ENCODE assay signal across 3 cellular contexts in the genomic region with DNA sequence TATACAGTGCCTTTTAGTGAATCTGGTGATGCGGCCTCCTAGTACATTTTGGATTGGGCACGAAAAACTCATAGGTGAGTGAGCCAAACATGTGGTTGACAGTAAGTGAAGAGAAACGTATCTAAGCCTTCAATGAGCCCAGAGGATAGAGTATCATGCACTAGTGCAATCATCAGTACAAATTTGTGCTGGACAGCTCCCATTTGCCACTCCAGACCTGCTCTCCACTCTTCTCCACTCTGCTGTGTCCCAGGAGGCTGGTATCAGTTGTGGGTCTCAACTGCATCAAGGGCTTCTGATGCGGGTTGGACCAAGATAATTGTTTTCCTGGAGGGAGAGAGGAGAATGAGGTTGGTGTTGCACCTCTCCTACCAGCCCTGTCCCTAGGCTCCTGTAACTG.
TF ChIP-seq lines count a peak whose summit lies in the region.

No MANE protein-coding gene starts in this region.

TF ChIP-seq in GM23338, 12 proteins besides CTCF, POLR2A, EP300 and RAD21:
- TF ChIP-seq, protein P1, sequence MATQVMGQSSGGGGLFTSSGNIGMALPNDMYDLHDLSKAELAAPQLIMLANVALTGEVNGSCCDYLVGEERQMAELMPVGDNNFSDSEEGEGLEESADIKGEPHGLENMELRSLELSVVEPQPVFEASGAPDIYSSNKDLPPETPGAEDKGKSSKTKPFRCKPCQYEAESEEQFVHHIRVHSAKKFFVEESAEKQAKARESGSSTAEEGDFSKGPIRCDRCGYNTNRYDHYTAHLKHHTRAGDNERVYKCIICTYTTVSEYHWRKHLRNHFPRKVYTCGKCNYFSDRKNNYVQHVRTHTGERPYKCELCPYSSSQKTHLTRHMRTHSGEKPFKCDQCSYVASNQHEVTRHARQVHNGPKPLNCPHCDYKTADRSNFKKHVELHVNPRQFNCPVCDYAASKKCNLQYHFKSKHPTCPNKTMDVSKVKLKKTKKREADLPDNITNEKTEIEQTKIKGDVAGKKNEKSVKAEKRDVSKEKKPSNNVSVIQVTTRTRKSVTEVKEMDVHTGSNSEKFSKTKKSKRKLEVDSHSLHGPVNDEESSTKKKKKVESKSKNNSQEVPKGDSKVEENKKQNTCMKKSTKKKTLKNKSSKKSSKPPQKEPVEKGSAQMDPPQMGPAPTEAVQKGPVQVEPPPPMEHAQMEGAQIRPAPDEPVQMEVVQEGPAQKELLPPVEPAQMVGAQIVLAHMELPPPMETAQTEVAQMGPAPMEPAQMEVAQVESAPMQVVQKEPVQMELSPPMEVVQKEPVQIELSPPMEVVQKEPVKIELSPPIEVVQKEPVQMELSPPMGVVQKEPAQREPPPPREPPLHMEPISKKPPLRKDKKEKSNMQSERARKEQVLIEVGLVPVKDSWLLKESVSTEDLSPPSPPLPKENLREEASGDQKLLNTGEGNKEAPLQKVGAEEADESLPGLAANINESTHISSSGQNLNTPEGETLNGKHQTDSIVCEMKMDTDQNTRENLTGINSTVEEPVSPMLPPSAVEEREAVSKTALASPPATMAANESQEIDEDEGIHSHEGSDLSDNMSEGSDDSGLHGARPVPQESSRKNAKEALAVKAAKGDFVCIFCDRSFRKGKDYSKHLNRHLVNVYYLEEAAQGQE (IDR thresholded peaks at IDR 0.05; ENCODE audit: unreplicated experiment) = peak; percentile 63
- no peak for TF ChIP-seq CREB1 (CRISPR knock-in tag; IDR thresholded peaks at IDR 0.05; ENCODE audit: low read depth)
- no peak for TF ChIP-seq NANOG (IDR thresholded peaks at IDR 0.05; ENCODE audit: borderline replicate concordance)

TF ChIP-seq in SK-N-SH treated with all-trans-retinoic acid at 6 μM for 48 hours, 23 proteins besides CTCF, POLR2A, EP300 and RAD21 (continued from another document):
- no peak for TF ChIP-seq TCF4 (CRISPR knock-in tag; IDR thresholded peaks at IDR 0.05; ENCODE audit: borderline replicate concordance)
- TF ChIP-seq ARNTL (CRISPR knock-in tag; IDR thresholded peaks at IDR 0.05; ENCODE audit: borderline replicate concordance, low read depth) = no peak
- no peak for TF ChIP-seq ISL1 (CRISPR knock-in tag; IDR thresholded peaks at IDR 0.05)
- TF ChIP-seq SNAI2 (CRISPR knock-in tag; IDR thresholded peaks at IDR 0.05) = no peak
- TF ChIP-seq ZC3H10 (CRISPR knock-in tag; IDR thresholded peaks at IDR 0.05) = no peak
- no peak for TF ChIP-seq ZNF565 (CRISPR knock-in tag; conservative IDR thresholded peaks at IDR 0.05; ENCODE audit: low read depth)
- no peak for TF ChIP-seq CSRNP3 (CRISPR knock-in tag; IDR thresholded peaks at IDR 0.05)
- no peak for TF ChIP-seq GLIS3 (CRISPR knock-in tag; IDR thresholded peaks at IDR 0.05)
- TF ChIP-seq TOX (CRISPR knock-in tag; IDR thresholded peaks at IDR 0.05; ENCODE audit: borderline replicate concordance) = no peak
- TF ChIP-seq, protein P2, sequence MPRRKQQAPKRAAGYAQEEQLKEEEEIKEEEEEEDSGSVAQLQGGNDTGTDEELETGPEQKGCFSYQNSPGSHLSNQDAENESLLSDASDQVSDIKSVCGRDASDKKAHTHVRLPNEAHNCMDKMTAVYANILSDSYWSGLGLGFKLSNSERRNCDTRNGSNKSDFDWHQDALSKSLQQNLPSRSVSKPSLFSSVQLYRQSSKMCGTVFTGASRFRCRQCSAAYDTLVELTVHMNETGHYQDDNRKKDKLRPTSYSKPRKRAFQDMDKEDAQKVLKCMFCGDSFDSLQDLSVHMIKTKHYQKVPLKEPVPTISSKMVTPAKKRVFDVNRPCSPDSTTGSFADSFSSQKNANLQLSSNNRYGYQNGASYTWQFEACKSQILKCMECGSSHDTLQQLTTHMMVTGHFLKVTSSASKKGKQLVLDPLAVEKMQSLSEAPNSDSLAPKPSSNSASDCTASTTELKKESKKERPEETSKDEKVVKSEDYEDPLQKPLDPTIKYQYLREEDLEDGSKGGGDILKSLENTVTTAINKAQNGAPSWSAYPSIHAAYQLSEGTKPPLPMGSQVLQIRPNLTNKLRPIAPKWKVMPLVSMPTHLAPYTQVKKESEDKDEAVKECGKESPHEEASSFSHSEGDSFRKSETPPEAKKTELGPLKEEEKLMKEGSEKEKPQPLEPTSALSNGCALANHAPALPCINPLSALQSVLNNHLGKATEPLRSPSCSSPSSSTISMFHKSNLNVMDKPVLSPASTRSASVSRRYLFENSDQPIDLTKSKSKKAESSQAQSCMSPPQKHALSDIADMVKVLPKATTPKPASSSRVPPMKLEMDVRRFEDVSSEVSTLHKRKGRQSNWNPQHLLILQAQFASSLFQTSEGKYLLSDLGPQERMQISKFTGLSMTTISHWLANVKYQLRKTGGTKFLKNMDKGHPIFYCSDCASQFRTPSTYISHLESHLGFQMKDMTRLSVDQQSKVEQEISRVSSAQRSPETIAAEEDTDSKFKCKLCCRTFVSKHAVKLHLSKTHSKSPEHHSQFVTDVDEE (CRISPR knock-in tag; IDR thresholded peaks at IDR 0.05) = no peak
- no peak for TF ChIP-seq ZFP3 (CRISPR knock-in tag; IDR thresholded peaks at IDR 0.05)
- TF ChIP-seq, protein P3, sequence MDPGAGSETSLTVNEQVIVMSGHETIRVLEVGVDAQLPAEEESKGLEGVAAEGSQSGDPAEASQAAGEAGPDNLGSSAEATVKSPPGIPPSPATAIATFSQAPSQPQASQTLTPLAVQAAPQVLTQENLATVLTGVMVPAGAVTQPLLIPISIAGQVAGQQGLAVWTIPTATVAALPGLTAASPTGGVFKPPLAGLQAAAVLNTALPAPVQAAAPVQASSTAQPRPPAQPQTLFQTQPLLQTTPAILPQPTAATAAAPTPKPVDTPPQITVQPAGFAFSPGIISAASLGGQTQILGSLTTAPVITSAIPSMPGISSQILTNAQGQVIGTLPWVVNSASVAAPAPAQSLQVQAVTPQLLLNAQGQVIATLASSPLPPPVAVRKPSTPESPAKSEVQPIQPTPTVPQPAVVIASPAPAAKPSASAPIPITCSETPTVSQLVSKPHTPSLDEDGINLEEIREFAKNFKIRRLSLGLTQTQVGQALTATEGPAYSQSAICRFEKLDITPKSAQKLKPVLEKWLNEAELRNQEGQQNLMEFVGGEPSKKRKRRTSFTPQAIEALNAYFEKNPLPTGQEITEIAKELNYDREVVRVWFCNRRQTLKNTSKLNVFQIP (CRISPR knock-in tag; IDR thresholded peaks at IDR 0.05; ENCODE audit: borderline replicate concordance, low read depth) = no peak
- no peak for TF ChIP-seq ESRRG (CRISPR knock-in tag; IDR thresholded peaks at IDR 0.05)
- no peak for TF ChIP-seq ZNF70 (CRISPR knock-in tag; IDR thresholded peaks at IDR 0.05)
- no peak for TF ChIP-seq OSR1 (CRISPR knock-in tag; IDR thresholded peaks at IDR 0.05)
- TF ChIP-seq ZFP30 (CRISPR knock-in tag; IDR thresholded peaks at IDR 0.05) = no peak
TF ChIP-seq in SK-N-SH treated with all-trans-retinoic acid at 6 μM for 48 hours: peak in this region for 0.

TF ChIP-seq in WTC11, 78 proteins besides CTCF, POLR2A, EP300 and RAD21 (continued from another document and continues in another):
- TF ChIP-seq, protein P4, sequence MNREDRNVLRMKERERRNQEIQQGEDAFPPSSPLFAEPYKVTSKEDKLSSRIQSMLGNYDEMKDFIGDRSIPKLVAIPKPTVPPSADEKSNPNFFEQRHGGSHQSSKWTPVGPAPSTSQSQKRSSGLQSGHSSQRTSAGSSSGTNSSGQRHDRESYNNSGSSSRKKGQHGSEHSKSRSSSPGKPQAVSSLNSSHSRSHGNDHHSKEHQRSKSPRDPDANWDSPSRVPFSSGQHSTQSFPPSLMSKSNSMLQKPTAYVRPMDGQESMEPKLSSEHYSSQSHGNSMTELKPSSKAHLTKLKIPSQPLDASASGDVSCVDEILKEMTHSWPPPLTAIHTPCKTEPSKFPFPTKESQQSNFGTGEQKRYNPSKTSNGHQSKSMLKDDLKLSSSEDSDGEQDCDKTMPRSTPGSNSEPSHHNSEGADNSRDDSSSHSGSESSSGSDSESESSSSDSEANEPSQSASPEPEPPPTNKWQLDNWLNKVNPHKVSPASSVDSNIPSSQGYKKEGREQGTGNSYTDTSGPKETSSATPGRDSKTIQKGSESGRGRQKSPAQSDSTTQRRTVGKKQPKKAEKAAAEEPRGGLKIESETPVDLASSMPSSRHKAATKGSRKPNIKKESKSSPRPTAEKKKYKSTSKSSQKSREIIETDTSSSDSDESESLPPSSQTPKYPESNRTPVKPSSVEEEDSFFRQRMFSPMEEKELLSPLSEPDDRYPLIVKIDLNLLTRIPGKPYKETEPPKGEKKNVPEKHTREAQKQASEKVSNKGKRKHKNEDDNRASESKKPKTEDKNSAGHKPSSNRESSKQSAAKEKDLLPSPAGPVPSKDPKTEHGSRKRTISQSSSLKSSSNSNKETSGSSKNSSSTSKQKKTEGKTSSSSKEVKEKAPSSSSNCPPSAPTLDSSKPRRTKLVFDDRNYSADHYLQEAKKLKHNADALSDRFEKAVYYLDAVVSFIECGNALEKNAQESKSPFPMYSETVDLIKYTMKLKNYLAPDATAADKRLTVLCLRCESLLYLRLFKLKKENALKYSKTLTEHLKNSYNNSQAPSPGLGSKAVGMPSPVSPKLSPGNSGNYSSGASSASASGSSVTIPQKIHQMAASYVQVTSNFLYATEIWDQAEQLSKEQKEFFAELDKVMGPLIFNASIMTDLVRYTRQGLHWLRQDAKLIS (CRISPR knock-in tag; IDR thresholded peaks at IDR 0.05; ENCODE audit: borderline replicate concordance) = no peak
- TF ChIP-seq RORB (CRISPR knock-in tag; IDR thresholded peaks at IDR 0.05) = no peak
- TF ChIP-seq TEAD4 (CRISPR knock-in tag; IDR thresholded peaks at IDR 0.05) = no peak
- TF ChIP-seq ATF3 (CRISPR knock-in tag; conservative IDR thresholded peaks at IDR 0.05) = no peak
- TF ChIP-seq HMGA2 (CRISPR knock-in tag; IDR thresholded peaks at IDR 0.05) = no peak
- TF ChIP-seq ZNF281 (CRISPR knock-in tag; IDR thresholded peaks at IDR 0.05) = no peak
- TF ChIP-seq MLX (CRISPR knock-in tag; IDR thresholded peaks at IDR 0.05) = no peak
- TF ChIP-seq EMX1 (CRISPR knock-in tag; IDR thresholded peaks at IDR 0.05) = no peak
- TF ChIP-seq ARID4B (CRISPR knock-in tag; IDR thresholded peaks at IDR 0.05; ENCODE audit: borderline replicate concordance) = no peak
- TF ChIP-seq AR (CRISPR knock-in tag; IDR thresholded peaks at IDR 0.05) = no peak
- TF ChIP-seq CREM (CRISPR knock-in tag; IDR thresholded peaks at IDR 0.05) = no peak
